In the genomic region with DNA sequence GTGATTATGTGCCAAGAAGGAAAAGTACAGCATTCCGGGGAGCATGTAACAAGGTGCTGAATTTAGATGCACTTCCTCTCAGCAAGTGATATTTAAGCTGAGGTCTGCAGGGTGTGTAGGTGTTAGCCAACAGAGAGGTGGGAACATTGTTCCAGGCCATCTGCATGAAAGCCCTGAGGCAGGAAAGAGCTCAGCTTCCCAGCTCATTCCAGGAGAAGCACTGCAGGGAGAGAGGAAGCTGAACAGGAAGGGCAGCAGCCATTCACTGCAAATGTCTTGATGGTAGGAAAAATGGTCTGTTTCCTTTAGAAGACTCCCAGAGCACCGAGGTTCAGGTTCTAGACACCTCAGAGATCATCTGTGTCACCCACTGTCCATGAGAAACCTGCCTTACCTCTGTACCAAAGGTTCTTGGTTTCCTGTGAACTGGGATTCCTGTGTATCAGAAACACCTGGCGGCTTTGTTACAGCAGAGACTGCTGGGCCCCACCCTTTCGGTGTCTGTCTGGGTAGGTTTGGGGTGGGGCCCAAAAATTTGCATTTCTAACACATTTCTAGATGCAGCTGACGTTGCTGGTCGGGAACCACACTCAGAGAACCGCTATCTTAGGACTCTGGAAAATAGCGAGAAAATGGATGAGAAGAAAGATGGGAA, we compare ENCODE assay signal across 15 cellular contexts.
DNase-seq lines count a peak whose midpoint lies in the region; ATAC-seq and TF ChIP-seq lines count a peak whose summit lies in the region.
"Had no signal": no experiment of that assay in that cellular context is flagged by ENCODE, and none has a peak within 500 bp of the region (broad histone marks: within the 10 kb centered on the region; RNA-seq: fewer than 3 reads in every experiment).

No MANE protein-coding gene starts in this region.

- H4K20me1 ChIP-seq in neural progenitor cell (ENCODE audit: low read depth) (peaks cover 2% of the 10 kb centered on the region), OCI-LY7 (ENCODE audit: insufficient read depth, low read length) (no peaks in the 10 kb centered on the region)

- TF ChIP-seq CTCF in colonic mucosa (IDR thresholded peaks at IDR 0.05): no peak
- TF ChIP-seq CTCF in neural progenitor cell (IDR thresholded peaks at IDR 0.05): no peak
- TF ChIP-seq CTCF in OCI-LY7 (conservative IDR thresholded peaks at IDR 0.05; ENCODE audit: low read length): no peak

- H3K27ac Mint-ChIP-seq in neural progenitor cell: peak overlapping the region; percentile 19

- no peak overlapping the region for H3K9ac ChIP-seq in colonic mucosa (ENCODE audit: low read depth in 2 of 2, low read length in 2 of 2)
- no peak overlapping the region for H3K9ac ChIP-seq in neural progenitor cell

- peak; percentile 18 for DNase-seq in NCI-H146 (lab: John Stamatoyannopoulos, UW)
- no peak for DNase-seq in NCI-H146 treated with DMSO at 0.1 percent for 48 hours (lab: John Stamatoyannopoulos, UW; ENCODE audit: unreplicated experiment)
- DNase-seq in NCI-H526 (lab: John Stamatoyannopoulos, UW): peak; percentile 71 to 85
- no peak for DNase-seq in colonic mucosa
- DNase-seq in neural progenitor cell (ENCODE audit: low spot score): no peak
- DNase-seq in OCI-LY7 (ENCODE audit: low spot score): no peak
- no peak for DNase-seq in effector CD8-positive, alpha-beta T cell (lab: John Stamatoyannopoulos, UW)
- DNase-seq: 8988T; activated CD4-positive, alpha-beta T cell treated with anti-CD3 and anti-CD28 coated beads, Interleukin-2, amount 50 U/mL, for 1 hour; activated naive CD4-positive, alpha-beta T cell; DND-41; NCI-H2171; SHP77 treated with DMSO at 0.1 percent for 48 hours; stimulated activated CD8-positive, alpha-beta memory T cell treated with anti-CD3 and anti-CD28 coated beads, Interleukin-4, amount 100 ng/mL, for 48 hours had no signal

- no TSS peak for BruUV-seq in OCI-LY7 (replicated peaks; lab: Mats Ljungman, UMichigan)

- H3K27me3 ChIP-seq in colonic mucosa: no peaks in the 10 kb centered on the region
- no peaks in the 10 kb centered on the region for H3K27me3 ChIP-seq in neural progenitor cell

- H3K9me2 ChIP-seq in OCI-LY7 (ENCODE audit: insufficient read depth, low read length): no peaks in the 10 kb centered on the region

- H2AFZ ChIP-seq in neural progenitor cell (replicated peaks) (no peak overlapping the region), OCI-LY7 (ENCODE audit: low read length) (no peak overlapping the region)

- peaks cover 24% of the 10 kb centered on the region for H3K4me1 Mint-ChIP-seq in neural progenitor cell

- H3K4me2 ChIP-seq in neural progenitor cell: no peak overlapping the region
- H3K4me2 ChIP-seq in OCI-LY7 (ENCODE audit: low read length): no peak overlapping the region

- no peaks in the 10 kb centered on the region for H3K9me3 ChIP-seq in colonic mucosa
- no peaks in the 10 kb centered on the region for H3K9me3 ChIP-seq in neural progenitor cell (ENCODE audit: low read depth)
- H3K9me3 ChIP-seq in OCI-LY7 (ENCODE audit: low read length): no peaks in the 10 kb centered on the region

- ATAC-seq in HG03095 (IDR thresholded peaks at IDR 0.05; ENCODE audit: unreplicated experiment): no peak

- H3K27ac ChIP-seq in colonic mucosa (peak overlapping the region; percentile 20), neural progenitor cell (no peak overlapping the region), OCI-LY7 (ENCODE audit: low read depth, low read length, poor library complexity, severe bottlenecking) (no peak overlapping the region)

- no peaks in the 10 kb centered on the region for H3K9me3 Mint-ChIP-seq in neural progenitor cell

- H3F3A ChIP-seq in neural progenitor cell (ENCODE audit: low read depth): peaks cover 11% of the 10 kb centered on the region

- H3K36me3 Mint-ChIP-seq in neural progenitor cell: peaks cover 32% of the 10 kb centered on the region

- POLR2A ChIA-PET in OCI-LY7 (lab: Charles Lee): interaction anchor here (0.7 to 1.7 kb wide), 5 partner anchors 9 to 224 kb away, joined by 3 to 4 read pairs (median 3); no protein-coding TSS in a partner anchor

- H3K27me3 Mint-ChIP-seq in neural progenitor cell (ENCODE audit: insufficient read depth, low read depth): no peaks in the 10 kb centered on the region

- peaks cover 4% of the 10 kb centered on the region for H3K36me3 ChIP-seq in colonic mucosa
- no peaks in the 10 kb centered on the region for H3K36me3 ChIP-seq in neural progenitor cell
- H3K36me3 ChIP-seq in OCI-LY7 (ENCODE audit: insufficient read depth, low read length): peaks cover 99% of the 10 kb centered on the region

- H3K4me3 ChIP-seq in colonic mucosa (no peak overlapping the region), neural progenitor cell (no peak overlapping the region), OCI-LY7 (ENCODE audit: low read depth, low read length, poor library complexity, severe bottlenecking) (no peak overlapping the region)

- CTCF ChIA-PET in OCI-LY7 (lab: Charles Lee; ENCODE audit: unreplicated experiment): no interaction called here

- H3K79me2 ChIP-seq in neural progenitor cell (ENCODE audit: low read depth) (no peaks in the 10 kb centered on the region), OCI-LY7 (ENCODE audit: insufficient read depth, low read depth, low read length) (no peaks in the 10 kb centered on the region)

- intact Hi-C loops in colonic mucosa (cut with DNase I) (no loop called here), OCI-LY7 (cut with micrococcal nuclease; ENCODE audit: unreplicated experiment) (no loop called here)

- H3K4me1 ChIP-seq in colonic mucosa: no peaks in the 10 kb centered on the region
- peaks cover 10% of the 10 kb centered on the region for H3K4me1 ChIP-seq in neural progenitor cell
- no peaks in the 10 kb centered on the region for H3K4me1 ChIP-seq in OCI-LY7 (ENCODE audit: insufficient read depth, low read length, poor library complexity, severe bottlenecking)

- H3K4me3 Mint-ChIP-seq in neural progenitor cell: no peak overlapping the region

Comparison
In these comparisons a context has a peak if more than half of its experiments do, and no peak if none do; other contexts are left out.
1. DNase-seq: peak in NCI-H146 (single experiment) and NCI-H526 (2 of 2); none in NCI-H146 treated with DMSO at 0.1 percent for 48 hours (single experiment), colonic mucosa (single experiment), neural progenitor cell (single experiment), OCI-LY7 (single experiment) and effector CD8-positive, alpha-beta T cell (single experiment).